Comparison of ENCODE assay signal across 9 cellular contexts in the genomic region with DNA sequence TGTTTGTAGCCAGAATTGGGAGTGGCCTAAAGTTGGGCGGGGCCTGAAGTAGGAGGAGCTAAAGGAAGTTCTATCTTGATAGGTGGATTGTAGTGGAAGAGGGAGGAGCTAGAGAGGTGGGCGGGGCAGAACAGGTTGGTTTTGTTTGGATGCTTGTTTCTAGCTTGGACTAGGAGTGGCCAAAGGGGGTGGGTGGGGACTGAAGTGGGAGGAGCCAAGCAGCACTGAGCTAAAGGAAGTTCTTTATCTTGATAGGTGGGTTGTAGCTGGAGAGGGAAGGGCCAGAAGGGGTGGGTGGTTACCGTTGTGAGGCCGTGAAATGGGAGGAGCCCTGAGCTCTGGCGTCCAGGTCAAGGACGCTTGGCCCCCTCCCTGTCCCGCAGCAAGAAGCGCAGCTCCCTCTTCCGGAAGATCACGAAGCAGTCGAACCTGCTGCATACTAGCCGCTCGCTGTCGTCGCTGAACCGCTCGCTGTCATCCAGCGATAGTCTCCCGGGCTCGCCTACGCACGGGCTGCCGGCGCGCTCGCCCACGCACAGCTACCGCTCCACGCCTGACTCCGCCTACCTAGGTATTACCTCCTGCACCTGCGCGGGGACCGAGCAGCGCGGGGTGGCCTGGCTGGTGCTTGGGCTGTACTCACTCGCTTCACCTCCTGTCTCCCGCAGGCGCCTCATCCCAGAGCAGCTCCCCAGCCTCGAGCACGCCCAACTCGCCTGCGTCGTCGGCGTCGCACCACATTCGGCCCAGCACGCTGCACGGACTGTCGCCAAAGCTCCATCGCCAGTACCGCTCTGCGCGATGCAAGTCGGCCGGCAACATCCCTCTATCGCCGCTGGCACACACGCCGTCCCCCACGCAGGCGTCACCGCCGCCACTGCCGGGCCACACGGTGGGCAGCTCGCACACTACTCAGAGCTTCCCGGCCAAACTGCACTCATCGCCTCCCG. TPM values are rescaled to one million over a fixed set of nuclear protein-coding genes. Genes with fewer than 3 reads are reported as not detected.
DNase-seq lines count a peak whose midpoint lies in the region; ATAC-seq lines count a peak whose summit lies in the region.
"Had no signal": no experiment of that assay in that cellular context is flagged by ENCODE, and none has a peak within 500 bp of the region (broad histone marks: within the 10 kb centered on the region; RNA-seq: fewer than 3 reads in every experiment).

No MANE protein-coding gene starts in this region.

- peak overlapping the region; percentile 58 for H3K4me3 Mint-ChIP-seq in stimulated activated effector memory CD8-positive, alpha-beta T cell treated with anti-CD3 and anti-CD28 coated beads, Interleukin-12 subunit alpha, Interleukin-12 subunit beta, amount 100 ng/mL, for 72 hours

- peaks cover 28% of the 10 kb centered on the region for H3K36me3 Mint-ChIP-seq in stimulated activated effector memory CD8-positive, alpha-beta T cell treated with anti-CD3 and anti-CD28 coated beads, Interleukin-12 subunit alpha, Interleukin-12 subunit beta, amount 100 ng/mL, for 72 hours

- peaks cover 8% of the 10 kb centered on the region for H3K4me1 Mint-ChIP-seq in stimulated activated effector memory CD8-positive, alpha-beta T cell treated with anti-CD3 and anti-CD28 coated beads, Interleukin-12 subunit alpha, Interleukin-12 subunit beta, amount 100 ng/mL, for 72 hours

- DNase-seq in RPMI7951 (ENCODE audit: low read depth) (peak; percentile 74), amniotic epithelial cell (ENCODE audit: low read depth) (peak; percentile 84), iris pigment epithelial cell (ENCODE audit: low read depth) (peak; percentile 86), UCSD-AML1 (lab: John Stamatoyannopoulos, UW; ENCODE audit: unreplicated experiment) (no peak)
- DNase-seq in stimulated activated effector memory CD8-positive, alpha-beta T cell treated with anti-CD3 and anti-CD28 coated beads, Interleukin-12 subunit alpha, Interleukin-12 subunit beta, amount 100 ng/mL, for 72 hours (ENCODE audit: low spot score in 2 of 2) = peak in 1 of 2 donors; percentile 78

- H3K9me3 Mint-ChIP-seq in stimulated activated effector memory CD8-positive, alpha-beta T cell treated with anti-CD3 and anti-CD28 coated beads, Interleukin-12 subunit alpha, Interleukin-12 subunit beta, amount 100 ng/mL, for 72 hours = no peaks in the 10 kb centered on the region

- ATAC-seq in GM18867 (IDR thresholded peaks at IDR 0.05; ENCODE audit: unreplicated experiment) (peak; percentile 43), GM21619 (IDR thresholded peaks at IDR 0.05; ENCODE audit: unreplicated experiment) (no peak), GM21576 (IDR thresholded peaks at IDR 0.05; ENCODE audit: unreplicated experiment) (no peak)
- ATAC-seq in stimulated activated effector memory CD8-positive, alpha-beta T cell treated with anti-CD3 and anti-CD28 coated beads, Interleukin-12 subunit alpha, Interleukin-12 subunit beta, amount 100 ng/mL, for 72 hours = peak; percentile 77

- H3K27ac Mint-ChIP-seq in stimulated activated effector memory CD8-positive, alpha-beta T cell treated with anti-CD3 and anti-CD28 coated beads, Interleukin-12 subunit alpha, Interleukin-12 subunit beta, amount 100 ng/mL, for 72 hours = no peak overlapping the region

RNA-seq across cellular contexts. Expression of a gene that starts 8.0 kb away (rescaled TPM):
- total RNA-seq in RPMI7951 (2014; rRNA removed; shearing (Covaris generic)) = 33.6 and 36.1 TPM in 2 replicates

RNA-seq across cellular contexts. Expression of a gene that starts 13.8 kb away (rescaled TPM):
- not detected in 2 replicates for total RNA-seq in RPMI7951 (2014; rRNA removed; shearing (Covaris generic))

RNA-seq across cellular contexts. Expression of a gene that starts 17.7 kb away (rescaled TPM):
- total RNA-seq in RPMI7951 (2014; rRNA removed; shearing (Covaris generic)) = 29.1 and 40.5 TPM in 2 replicates

RNA-seq across cellular contexts. Expression of a gene that starts 34.9 kb away (rescaled TPM):
- 0.10 and 1.6 TPM in 2 replicates for total RNA-seq in RPMI7951 (2014; rRNA removed; shearing (Covaris generic))

RNA-seq across cellular contexts. Expression of a gene that starts 38.8 kb away (rescaled TPM):
- total RNA-seq in RPMI7951 (2014; rRNA removed; shearing (Covaris generic)) = 0.68 TPM in 1 of 2 replicates, not detected in the other
- total RNA-seq: T-helper 2 cell treated with Interferon-gamma antibody and Interleukin-4, amounts not matched to agents 100 ng/mL and 5 ng/mL, for 36 hours had no signal

Comparison
In these comparisons a context has a peak if more than half of its experiments do, and no peak if none do; other contexts are left out.
1. ATAC-seq: peak in GM18867 (single experiment) and stimulated activated effector memory CD8-positive, alpha-beta T cell treated with anti-CD3 and anti-CD28 coated beads, Interleukin-12 subunit alpha, Interleukin-12 subunit beta, amount 100 ng/mL, for 72 hours (single experiment); none in GM21619 (single experiment) and GM21576 (single experiment).